Comparison of ENCODE assay signal across 18 cellular contexts in genomic region chr15:50190166-50190570, GRCh38. TPM values are rescaled to one million over a fixed set of nuclear protein-coding genes. Genes with fewer than 3 reads are reported as not detected.
DNase-seq lines count a peak whose midpoint lies in the region; ATAC-seq and TF ChIP-seq lines count a peak whose summit lies in the region.
"Had no signal": no experiment of that assay in that cellular context is flagged by ENCODE, and none has a peak within 500 bp of the region (broad histone marks: within the 10 kb centered on the region; RNA-seq: fewer than 3 reads in every experiment).

No MANE protein-coding gene starts in this region.

- no peaks in the 10 kb centered on the region for H3K9me2 ChIP-seq in hepatocyte (replicated peaks; ENCODE audit: insufficient read depth)

- H3K4me1 ChIP-seq in BLaER1 treated with 17β-estradiol and CSF1 and Interleukin-3, amounts not matched to agents 10 nM and 100 nM = peaks cover 5 to 78% (median 42%) of the 10 kb centered on the region in 10 experiments; a peak in 17 of 20 replicates
- H3K4me1 ChIP-seq in hepatocyte (ENCODE audit: insufficient read depth) = peaks cover 8% of the 10 kb centered on the region

- H3K36me3 Mint-ChIP-seq in chondrocyte (ENCODE audit: low read depth) = peaks cover 2% of the 10 kb centered on the region

- H3K4me1 Mint-ChIP-seq in chondrocyte (ENCODE audit: low read depth) = no peaks in the 10 kb centered on the region
- H3K4me1 Mint-ChIP-seq: activated CD4-positive, alpha-beta T cell treated with anti-CD3 and anti-CD28 coated beads, Interleukin-2, amount 10 ng/mL, durations not matched to agents 7 days and 5 days; central memory CD8-positive, alpha-beta T cell had no signal

- H2AFZ ChIP-seq in hepatocyte = no peak overlapping the region

- peaks cover 0 to 44% (median 0%) of the 10 kb centered on the region in 11 experiments; a peak in 8 of 22 replicates for H3K36me3 ChIP-seq in BLaER1 treated with 17β-estradiol and CSF1 and Interleukin-3, amounts not matched to agents 10 nM and 100 nM
- no peaks in the 10 kb centered on the region for H3K36me3 ChIP-seq in hepatocyte (replicated peaks; ENCODE audit: insufficient read depth, low read depth)

- peaks cover 11% of the 10 kb centered on the region for H3K79me2 ChIP-seq in hepatocyte

- no peak for DNase-seq in hepatocyte (ENCODE audit: low spot score)
- DNase-seq in chondrocyte (ENCODE audit: low spot score) = no peak
- no peak for DNase-seq in KBM-7
- DNase-seq: activated CD4-positive, alpha-beta T cell treated with anti-CD3 and anti-CD28 coated beads, Interleukin-2, amount 10 ng/mL, durations not matched to agents 7 days and 5 days; activated T-cell treated with anti-CD3 and anti-CD28 coated beads, Interleukin-2, amount 50 U/mL, for 1 hour; Caco-2; foreskin melanocyte; MV-4-11; NCI-H2171 treated with DMSO at 0.1 percent for 48 hours; nucleus accumbens; stimulated activated naive CD4-positive, alpha-beta T cell treated with Interleukin-2 at 50 U/mL for 16 hours; T-helper 9 cell had no signal

- peaks cover 0 to 23% (median 5%) of the 10 kb centered on the region in 11 experiments; a peak in 7 of 22 replicates for H3K9me3 ChIP-seq in BLaER1 treated with 17β-estradiol and CSF1 and Interleukin-3, amounts not matched to agents 10 nM and 100 nM (replicated peaks in 1 of 11)
- H3K9me3 ChIP-seq in hepatocyte (ENCODE audit: low read depth) = no peaks in the 10 kb centered on the region
- H3K9me3 ChIP-seq: Caco-2 had no signal

- H3K4me3 ChIP-seq in BLaER1 treated with 17β-estradiol and CSF1 and Interleukin-3, amounts not matched to agents 10 nM and 100 nM = peak overlapping the region in 2 of 10 experiments; percentile 26 to 35; a peak in 3 of 20 replicates
- no peak overlapping the region for H3K4me3 ChIP-seq in hepatocyte

- TF ChIP-seq CTCF in hepatocyte (IDR thresholded peaks at IDR 0.05; ENCODE audit: poor library complexity) (no peak), chondrocyte (IDR thresholded peaks at IDR 0.05) (no peak)

- H3K9me3 Mint-ChIP-seq in chondrocyte (ENCODE audit: low read depth) = no peaks in the 10 kb centered on the region
- H3K9me3 Mint-ChIP-seq: activated CD4-positive, alpha-beta T cell treated with anti-CD3 and anti-CD28 coated beads, Interleukin-2, amount 10 ng/mL, durations not matched to agents 7 days and 5 days; central memory CD8-positive, alpha-beta T cell had no signal

- peak overlapping the region in 2 of 11 experiments; percentile 21 to 27; a peak in 3 of 22 replicates for H3K27ac ChIP-seq in BLaER1 treated with 17β-estradiol and CSF1 and Interleukin-3, amounts not matched to agents 10 nM and 100 nM
- no peak overlapping the region for H3K27ac ChIP-seq in hepatocyte

- ATAC-seq in GM21423 (IDR thresholded peaks at IDR 0.05; ENCODE audit: unreplicated experiment) = peak; percentile 74
- peak; percentile 65 for ATAC-seq in HG03196 (IDR thresholded peaks at IDR 0.05; ENCODE audit: unreplicated experiment)
- no peak for ATAC-seq in HG02870 (IDR thresholded peaks at IDR 0.05; ENCODE audit: unreplicated experiment)
- no peak for ATAC-seq in GM19455 (IDR thresholded peaks at IDR 0.05; ENCODE audit: unreplicated experiment)

- peak overlapping the region in 9 of 11 experiments; percentile 39 to 89 (median 63); a peak in 18 of 22 replicates for H3K4me2 ChIP-seq in BLaER1 treated with 17β-estradiol and CSF1 and Interleukin-3, amounts not matched to agents 10 nM and 100 nM
- peak overlapping the region; percentile 17 for H3K4me2 ChIP-seq in hepatocyte

- H3K9ac ChIP-seq in BLaER1 treated with 17β-estradiol and CSF1 and Interleukin-3, amounts not matched to agents 10 nM and 100 nM = peak overlapping the region in 1 of 11 experiments; percentile 10; a peak in 2 of 22 replicates

- no peak overlapping the region for H3K4me3 Mint-ChIP-seq in chondrocyte (ENCODE audit: unreplicated experiment)
- H3K4me3 Mint-ChIP-seq: activated CD4-positive, alpha-beta T cell treated with anti-CD3 and anti-CD28 coated beads, Interleukin-2, amount 10 ng/mL, durations not matched to agents 7 days and 5 days; central memory CD8-positive, alpha-beta T cell had no signal

- in situ Hi-C loops in KBM-7 (cut with MboI; ENCODE audit: low pct_unique_long_range_greater_than_20kb, low sequenced_read_pairs) = no loop called here

- H3K27me3 Mint-ChIP-seq in chondrocyte (ENCODE audit: low read depth) = peaks cover 23% of the 10 kb centered on the region
- H3K27me3 Mint-ChIP-seq: activated CD4-positive, alpha-beta T cell treated with anti-CD3 and anti-CD28 coated beads, Interleukin-2, amount 10 ng/mL, durations not matched to agents 7 days and 5 days; central memory CD8-positive, alpha-beta T cell had no signal

- no peaks in the 10 kb centered on the region for H4K20me1 ChIP-seq in BLaER1 treated with 17β-estradiol and CSF1 and Interleukin-3, amounts not matched to agents 10 nM and 100 nM
- H4K20me1 ChIP-seq in hepatocyte (ENCODE audit: insufficient read depth, poor library complexity, severe bottlenecking) = no peaks in the 10 kb centered on the region

- H3K27ac Mint-ChIP-seq in chondrocyte (ENCODE audit: unreplicated experiment) = no peak overlapping the region
- H3K27ac Mint-ChIP-seq: activated CD4-positive, alpha-beta T cell treated with anti-CD3 and anti-CD28 coated beads, Interleukin-2, amount 10 ng/mL, durations not matched to agents 7 days and 5 days had no signal

- H3K27me3 ChIP-seq in BLaER1 treated with 17β-estradiol and CSF1 and Interleukin-3, amounts not matched to agents 10 nM and 100 nM = no peaks in the 10 kb centered on the region
- no peaks in the 10 kb centered on the region for H3K27me3 ChIP-seq in hepatocyte

RNA-seq across cellular contexts. Expression of gene SLC27A2, which starts 8.2 kb away (rescaled TPM):
- total RNA-seq in hepatocyte (37.0 and 41.3 TPM in 2 replicates), chondrocyte (not detected in 3 replicates)
- polyA plus RNA-seq in hepatocyte = 10.1 and 24.8 TPM in 2 replicates

Comparison
In these comparisons a context has a peak if more than half of its experiments do, and no peak if none do; other contexts are left out.
1. ATAC-seq: peak in GM21423 (single experiment) and HG03196 (single experiment); none in HG02870 (single experiment) and GM19455 (single experiment).
2. RNA of gene SLC27A2, which starts 8.2 kb away (total RNA-seq): 37.0 to 41.3 TPM in hepatocyte; not detected in chondrocyte; every median in the first group is over 10 times any median in the second.